Comparison of ENCODE assay signal across 1 cellular context in genomic region chr17:60601443-60602384, GRCh38.
TF ChIP-seq lines count a peak whose summit lies in the region.

No MANE protein-coding gene starts in this region.

TF ChIP-seq in HepG2, 621 proteins besides CTCF, POLR2A, EP300 and RAD21 (continued from another document and continues in another):
- 0 out of 2 replicates have a peak, but pooled peaks have one; percentile 55 for TF ChIP-seq IKZF5 (CRISPR knock-in tag; IDR thresholded peaks at IDR 0.05)
- TF ChIP-seq ZNF530 (CRISPR knock-in tag; IDR thresholded peaks at IDR 0.05; ENCODE audit: low read depth): no peak
- no peak for TF ChIP-seq ZNF333 (CRISPR knock-in tag; IDR thresholded peaks at IDR 0.05; ENCODE audit: borderline replicate concordance)
- TF ChIP-seq ZNF576 (CRISPR knock-in tag; IDR thresholded peaks at IDR 0.05): no peak
- no peak for TF ChIP-seq NPAS2 (CRISPR knock-in tag; IDR thresholded peaks at IDR 0.05; ENCODE audit: borderline replicate concordance)
- TF ChIP-seq FOXO1 (CRISPR knock-in tag; IDR thresholded peaks at IDR 0.05): no peak
- TF ChIP-seq ZNF232 (CRISPR knock-in tag; IDR thresholded peaks at IDR 0.05; ENCODE audit: borderline replicate concordance): no peak
- TF ChIP-seq GTF2F1 (IDR thresholded peaks at IDR 0.05; ENCODE audit: low read length): no peak
- TF ChIP-seq ZBTB2 (CRISPR knock-in tag; IDR thresholded peaks at IDR 0.05; ENCODE audit: low read depth): no peak
- no peak for TF ChIP-seq CHD2 (IDR thresholded peaks at IDR 0.05; ENCODE audit: low read depth, low read length)
- no peak for TF ChIP-seq AHDC1 (CRISPR knock-in tag; IDR thresholded peaks at IDR 0.05; ENCODE audit: borderline replicate concordance)
- no peak for TF ChIP-seq FIP1L1 (IDR thresholded peaks at IDR 0.05; ENCODE audit: borderline replicate concordance, insufficient read depth, low read depth, low read length)
- TF ChIP-seq BRF2 (CRISPR knock-in tag; IDR thresholded peaks at IDR 0.05): no peak
- no peak for TF ChIP-seq THAP7 (CRISPR knock-in tag; IDR thresholded peaks at IDR 0.05)
- TF ChIP-seq ZNF543 (CRISPR knock-in tag; IDR thresholded peaks at IDR 0.05): no peak
- no peak for TF ChIP-seq IRF1 (CRISPR knock-in tag; IDR thresholded peaks at IDR 0.05; ENCODE audit: low read depth)
- TF ChIP-seq MAFF (IDR thresholded peaks at IDR 0.05; ENCODE audit: low read depth, low read length): no peak
- no peak for TF ChIP-seq NCOA5 (CRISPR knock-in tag; IDR thresholded peaks at IDR 0.05)
- peak; percentile 7 for TF ChIP-seq TEAD3 (CRISPR knock-in tag; optimal IDR thresholded peaks at IDR 0.05; ENCODE audit: borderline replicate concordance)
- TF ChIP-seq STAG1 (CRISPR knock-in tag; IDR thresholded peaks at IDR 0.05): no peak
- TF ChIP-seq ZFP91 (CRISPR knock-in tag; IDR thresholded peaks at IDR 0.05; ENCODE audit: borderline replicate concordance): no peak
- TF ChIP-seq RBFOX2 (IDR thresholded peaks at IDR 0.05; ENCODE audit: low read depth, low read length): 0 out of 2 replicates have a peak, but pooled peaks have one; percentile 12
- no peak for TF ChIP-seq ZNF512 (CRISPR knock-in tag; IDR thresholded peaks at IDR 0.05)
- peak; percentile 33; the same call in 1 of the 2 replicates for TF ChIP-seq PHF8 (CRISPR knock-in tag; IDR thresholded peaks at IDR 0.05)
- TF ChIP-seq HMGA1 (CRISPR knock-in tag; conservative IDR thresholded peaks at IDR 0.05): no peak
- TF ChIP-seq ZNF670 (CRISPR knock-in tag; IDR thresholded peaks at IDR 0.05; ENCODE audit: borderline replicate concordance): peak; percentile 71; the same call in 1 of the 2 replicates
- no peak for TF ChIP-seq ISL2 (CRISPR knock-in tag; IDR thresholded peaks at IDR 0.05)
- TF ChIP-seq SIN3B (IDR thresholded peaks at IDR 0.05; ENCODE audit: low read length): no peak
- TF ChIP-seq ZNF468 (CRISPR knock-in tag; IDR thresholded peaks at IDR 0.05): no peak
- no peak for TF ChIP-seq KDM3A (CRISPR knock-in tag; IDR thresholded peaks at IDR 0.05; ENCODE audit: low read depth)
- no peak; the same call in 1 of the 2 replicates for TF ChIP-seq UBTF (CRISPR knock-in tag; IDR thresholded peaks at IDR 0.05)
- TF ChIP-seq YY1 (IDR thresholded peaks at IDR 0.05; ENCODE audit: insufficient read depth, insufficient replicate concordance, low read depth, low read length): no peak
- no peak for TF ChIP-seq ZNF737 (CRISPR knock-in tag; IDR thresholded peaks at IDR 0.05; ENCODE audit: borderline replicate concordance)
- no peak for TF ChIP-seq POLR2G (IDR thresholded peaks at IDR 0.05; ENCODE audit: low read depth, low read length)
- no peak for TF ChIP-seq REL (CRISPR knock-in tag; conservative IDR thresholded peaks at IDR 0.05)
- no peak for TF ChIP-seq SOX13 (IDR thresholded peaks at IDR 0.05)
- TF ChIP-seq SOX13 (CRISPR knock-in tag; conservative IDR thresholded peaks at IDR 0.05 in 1 of 2, IDR thresholded peaks at IDR 0.05 in 1 of 2): peak in 1 of 2 experiments; percentile 39; a peak in 2 of 4 replicates
- no peak for TF ChIP-seq RORA (CRISPR knock-in tag; IDR thresholded peaks at IDR 0.05)
- TF ChIP-seq ZFAT (CRISPR knock-in tag; conservative IDR thresholded peaks at IDR 0.05): no peak
- TF ChIP-seq ZNF777 (CRISPR knock-in tag; IDR thresholded peaks at IDR 0.05): no peak
- no peak for TF ChIP-seq ZNF296 (CRISPR knock-in tag; conservative IDR thresholded peaks at IDR 0.05)
- no peak for TF ChIP-seq ZNF512B (CRISPR knock-in tag; IDR thresholded peaks at IDR 0.05; ENCODE audit: borderline replicate concordance)
- TF ChIP-seq YEATS2 (CRISPR knock-in tag; IDR thresholded peaks at IDR 0.05; ENCODE audit: borderline replicate concordance): peak; percentile 51; the same call in 1 of the 2 replicates
- no peak for TF ChIP-seq TCF12 (IDR thresholded peaks at IDR 0.05)
- no peak for TF ChIP-seq TCF12 (CRISPR knock-in tag; IDR thresholded peaks at IDR 0.05)
